Comparison of ENCODE assay signal across 8 cellular contexts in the genomic region with DNA sequence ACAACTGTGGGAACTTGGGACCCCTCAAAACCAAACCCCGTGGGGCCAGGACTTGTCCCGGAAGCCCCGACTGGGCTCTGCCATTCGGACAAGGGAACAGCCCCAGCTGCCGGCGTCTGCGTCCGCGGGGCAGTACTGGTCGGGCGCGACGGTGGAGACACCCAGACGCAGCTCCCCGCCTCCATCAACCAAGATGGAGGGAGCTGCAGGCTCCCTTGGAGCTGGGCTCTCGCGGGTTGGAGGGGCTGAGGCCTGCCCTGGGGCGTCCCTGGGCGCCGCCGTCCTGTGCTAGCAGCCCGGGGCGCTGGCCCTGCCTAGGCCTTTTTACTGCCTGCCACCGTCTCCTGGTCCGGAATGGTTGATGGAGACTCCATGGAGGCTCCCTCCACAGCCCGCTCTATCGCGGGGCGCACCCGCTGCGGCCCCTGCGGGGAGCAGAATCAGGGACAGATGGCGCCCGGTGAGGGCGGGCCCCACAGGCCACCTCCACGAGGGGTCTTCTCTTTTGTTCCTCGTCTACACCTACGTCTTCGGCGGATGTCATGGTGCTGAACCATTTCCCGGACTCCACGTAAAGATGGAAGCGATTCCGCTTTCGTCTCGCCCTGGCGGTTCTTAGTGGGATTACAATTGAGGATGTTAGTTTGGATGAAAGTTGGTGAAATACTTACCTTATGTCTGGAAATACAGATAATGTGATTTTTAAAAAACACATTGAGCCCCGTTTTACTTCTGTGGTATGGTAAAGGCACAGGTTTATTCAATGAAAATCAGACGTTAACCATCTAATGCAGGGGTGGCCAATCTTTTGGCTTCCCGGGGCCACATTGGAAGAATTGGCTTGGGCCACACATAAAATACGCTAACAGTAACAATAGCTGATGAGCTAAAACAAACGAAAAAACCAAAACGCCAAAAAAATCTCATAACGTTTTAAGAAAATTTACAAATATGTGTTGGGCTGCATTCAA. TPM values are rescaled to one million over a fixed set of nuclear protein-coding genes. Genes with fewer than 3 reads are reported as not detected.
DNase-seq lines count a peak whose midpoint lies in the region; ATAC-seq and TF ChIP-seq lines count a peak whose summit lies in the region.

No MANE protein-coding gene starts in this region.

- H3K4me3 Mint-ChIP-seq in neural progenitor cell, result peak overlapping the region; percentile 89

- H3K4me3 ChIP-seq in HUES6 (ENCODE audit: low read depth, low read length), result peak overlapping the region; percentile 94
- peak overlapping the region; percentile 75 to 94 (median 92) for H3K4me3 ChIP-seq in Peyer's patch
- peak overlapping the region; percentile 81 for H3K4me3 ChIP-seq in neural progenitor cell
- peak overlapping the region; percentile 70 to 87 for H3K4me3 ChIP-seq in stomach smooth muscle (ENCODE audit: low read length in 2 of 2)

- H3K27ac ChIP-seq in HUES6 (ENCODE audit: low read depth, low read length) (peak overlapping the region; percentile 92), Peyer's patch (peak overlapping the region; percentile 93 to 99 (median 98)), foreskin keratinocyte (peak overlapping the region; percentile 88), neural progenitor cell (peak overlapping the region; percentile 75), stomach smooth muscle (ENCODE audit: low read length) (peak overlapping the region; percentile 98)

- H3K4me1 ChIP-seq in HUES6 (ENCODE audit: control insufficient read depth, insufficient read depth, low read length) (peaks cover 10% of the 10 kb centered on the region; the same call in 1 of the 2 replicates), Peyer's patch (peaks cover 0 to 17% (median 5%) of the 10 kb centered on the region in 4 donors), foreskin keratinocyte (peaks cover 5% of the 10 kb centered on the region), neural progenitor cell (peaks cover 13% of the 10 kb centered on the region), stomach smooth muscle (ENCODE audit: control insufficient read depth, insufficient read depth, low read length) (peaks cover 6% of the 10 kb centered on the region)

- H3K27me3 Mint-ChIP-seq in neural progenitor cell (ENCODE audit: insufficient read depth, low read depth), result no peaks in the 10 kb centered on the region

- H3K9ac ChIP-seq in HUES6 (ENCODE audit: low read length) (peak overlapping the region; percentile 87), neural progenitor cell (no peak overlapping the region), stomach smooth muscle (ENCODE audit: low read length in 2 of 2) (peak overlapping the region; percentile 77 to 83)

- peaks cover 15% of the 10 kb centered on the region for H4K20me1 ChIP-seq in neural progenitor cell (ENCODE audit: low read depth)

- peaks cover 7% of the 10 kb centered on the region for H3K36me3 Mint-ChIP-seq in neural progenitor cell

- ATAC-seq in GM21381 (IDR thresholded peaks at IDR 0.05; ENCODE audit: unreplicated experiment), result peak; percentile 8
- ATAC-seq in foreskin keratinocyte, result peak; percentile 3

- peaks cover 22% of the 10 kb centered on the region for H3K4me1 Mint-ChIP-seq in neural progenitor cell

- peak; percentile 28 for DNase-seq in DMS153 (lab: John Stamatoyannopoulos, UW)
- DNase-seq in Peyer's patch, result peak; percentile 73 to 89 (median 79)
- peak; percentile 90 for DNase-seq in activated effector memory CD4-positive, alpha-beta T cell treated with anti-CD3 and anti-CD28 coated beads, Interleukin-2, amount 50 U/mL, for 16 hours
- DNase-seq in foreskin keratinocyte, result peak; percentile 44 to 75
- peak; percentile 64 for DNase-seq in neural progenitor cell (ENCODE audit: low spot score)

- peaks cover 21% of the 10 kb centered on the region for H3F3A ChIP-seq in neural progenitor cell (ENCODE audit: low read depth)

- H3K4me2 ChIP-seq in neural progenitor cell, result peak overlapping the region; percentile 71

- H3K27me3 ChIP-seq in HUES6 (ENCODE audit: control insufficient read depth, insufficient read depth, low read length), result no peaks in the 10 kb centered on the region
- no peaks in the 10 kb centered on the region for H3K27me3 ChIP-seq in Peyer's patch
- no peaks in the 10 kb centered on the region for H3K27me3 ChIP-seq in foreskin keratinocyte
- H3K27me3 ChIP-seq in neural progenitor cell, result no peaks in the 10 kb centered on the region
- H3K27me3 ChIP-seq in stomach smooth muscle (ENCODE audit: control insufficient read depth in 1 of 2, insufficient read depth in 2 of 2, low read length in 2 of 2), result no peaks in the 10 kb centered on the region

- TF ChIP-seq CTCF in Peyer's patch (IDR thresholded peaks at IDR 0.05) (peak; percentile 71 to 76 (median 75)), foreskin keratinocyte (conservative IDR thresholded peaks at IDR 0.05) (peak; percentile 73), neural progenitor cell (IDR thresholded peaks at IDR 0.05) (peak; percentile 55)

- H3K9me3 ChIP-seq in HUES6 (ENCODE audit: control insufficient read depth, insufficient read depth, low read depth, low read length) (no peaks in the 10 kb centered on the region), Peyer's patch (no peaks in the 10 kb centered on the region), neural progenitor cell (ENCODE audit: low read depth) (no peaks in the 10 kb centered on the region), stomach smooth muscle (ENCODE audit: control insufficient read depth in 2 of 2, low read length in 2 of 2) (no peaks in the 10 kb centered on the region)

- H3K36me3 ChIP-seq in HUES6 (ENCODE audit: control insufficient read depth, insufficient read depth, low read length) (0 out of 2 replicates have a peak, but pooled peaks cover 5% of the 10 kb centered on the region), Peyer's patch (no peaks in the 10 kb centered on the region), neural progenitor cell (no peaks in the 10 kb centered on the region), stomach smooth muscle (ENCODE audit: control insufficient read depth in 2 of 2, insufficient read depth in 2 of 2, low read length in 2 of 2) (no peaks in the 10 kb centered on the region)

- H2AFZ ChIP-seq in neural progenitor cell (replicated peaks), result no peak overlapping the region

- H3K9me3 Mint-ChIP-seq in neural progenitor cell, result peaks cover 4% of the 10 kb centered on the region

- peak overlapping the region; percentile 94 for H3K27ac Mint-ChIP-seq in neural progenitor cell

- TF ChIP-seq POLR2A in Peyer's patch (IDR thresholded peaks at IDR 0.05), result peak in 1 of 2 donors; percentile 11

- H3K79me2 ChIP-seq in neural progenitor cell (ENCODE audit: low read depth), result peaks cover 32% of the 10 kb centered on the region

RNA-seq across cellular contexts. Expression of gene ZMYM5, which starts 1.2 kb away (rescaled TPM):
- total RNA-seq in Peyer's patch, result 10 to 100 TPM; 10.5 to 27.2 (median 16.1) TPM
- 7.9 and 9.2 TPM in 2 replicates for total RNA-seq in foreskin keratinocyte
- 5.5 and 5.8 TPM in 2 replicates for polyA plus RNA-seq in foreskin keratinocyte
- 17.7 and 22.1 TPM in 2 replicates for total RNA-seq in neural progenitor cell (ENCODE audit: low replicate concordance)

Comparison
In these comparisons a context has a peak if more than half of its experiments do, and no peak if none do; other contexts are left out.
1. Peak in every context shown above with its lines: DNase-seq, ATAC-seq, H3K4me3 ChIP-seq and H3K27ac ChIP-seq.
2. DNase-seq: peak in every context shown above with its lines; median percentile 90 in activated effector memory CD4-positive, alpha-beta T cell treated with anti-CD3 and anti-CD28 coated beads, Interleukin-2, amount 50 U/mL, for 16 hours; 79 in Peyer's patch; 64 in neural progenitor cell; 60 in foreskin keratinocyte; 28 in DMS153.